ENCODE assay signal across 8 cellular contexts in the genomic region with DNA sequence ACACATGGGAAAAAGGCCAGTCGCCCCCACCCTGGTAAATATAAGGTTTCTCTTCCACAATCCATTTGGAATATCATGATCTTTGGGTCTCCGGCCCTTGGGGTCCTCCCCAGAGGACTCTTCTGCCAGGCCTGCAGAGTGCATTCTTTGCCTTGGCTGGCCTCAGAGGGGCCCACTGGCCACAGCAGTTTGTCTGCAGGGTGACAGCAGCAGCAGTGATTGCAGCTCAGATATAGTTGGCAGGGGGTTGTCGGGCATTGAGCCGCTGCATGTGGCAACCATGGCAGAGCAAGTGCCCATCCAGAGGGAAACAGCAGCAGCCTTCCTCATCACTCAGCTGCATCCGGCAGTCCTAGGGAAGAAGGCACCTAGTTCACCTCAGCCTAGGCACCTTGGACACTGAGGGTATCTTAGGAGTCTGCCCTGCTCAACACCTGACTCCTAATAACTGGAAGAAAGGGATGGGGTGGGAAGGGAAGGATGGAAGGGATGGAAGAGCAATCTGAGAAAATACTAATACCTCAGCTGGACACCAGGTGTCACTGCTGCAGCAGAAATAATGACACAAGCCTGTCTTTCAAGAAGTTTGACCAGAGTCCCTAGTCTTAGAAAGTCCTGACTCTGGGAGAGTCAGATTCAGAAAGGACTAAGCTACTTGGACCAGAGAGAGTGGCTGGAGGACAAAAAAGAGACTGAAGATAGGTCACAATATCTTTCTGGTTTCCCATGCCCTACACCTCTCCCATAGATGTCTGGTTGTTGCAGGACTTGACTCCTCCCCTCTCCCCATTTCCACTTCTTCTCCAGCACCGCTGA. TPM values are rescaled to one million over a fixed set of nuclear protein-coding genes. Genes with fewer than 3 reads are reported as not detected.
A peak's percentile ranks its signal among the peaks of the same experiment; 100 is the strongest.
DNase-seq lines count a peak whose midpoint lies in the region; ATAC-seq and TF ChIP-seq lines count a peak whose summit lies in the region.

No MANE protein-coding gene starts in this region.

- intact Hi-C loops in heart left ventricle (cut with DNase I): loop anchor here in 2 of 10 donors (1.0 to 10.0 kb wide), 2 partner anchors 10 to 419 kb away; no protein-coding TSS in a partner anchor

- TF ChIP-seq CTCF in GM10248 (IDR thresholded peaks at IDR 0.05; ENCODE audit: control extremely low read depth, extremely low read depth, low read depth, missing control alignments) (peak; percentile 80), heart left ventricle (IDR thresholded peaks at IDR 0.05) (peak; percentile 53 to 80 (median 66))

- ATAC-seq in heart left ventricle (peak; percentile 5 to 57 (median 42)), GM18870 (IDR thresholded peaks at IDR 0.05; ENCODE audit: unreplicated experiment) (no peak), GM21515 (IDR thresholded peaks at IDR 0.05; ENCODE audit: unreplicated experiment) (no peak)

- H3K9me3 ChIP-seq in heart left ventricle: no peaks in the 10 kb centered on the region

- DNase-seq in AML-193 (lab: John Stamatoyannopoulos, UW) (peak; percentile 33 to 49), GM10248 (ENCODE audit: extremely low spot score) (peak; percentile 63), NCI-H460 (ENCODE audit: extremely low read depth, low read depth) (peak; percentile 69), heart left ventricle (peak in 2 of 5 donors; percentile 37 to 43), renal cortical epithelial cell (ENCODE audit: low read depth) (peak; percentile 73)
- peak; percentile 40 for DNase-seq in activated naive CD4-positive, alpha-beta T cell treated with Interleukin-2 at 50 U/mL for 16 hours

- peak overlapping the region in 5 of 12 donors; percentile 5 to 55 (median 27) for H3K27ac ChIP-seq in heart left ventricle

- POLR2A ChIA-PET in GM10248 (lab: Yijun Ruan, JAX): no interaction called here

- peaks cover 0 to 18% (median 3%) of the 10 kb centered on the region in 9 donors for H3K36me3 ChIP-seq in heart left ventricle

- CTCF ChIA-PET in GM10248 (lab: Yijun Ruan, JAX): interaction anchor here (0.8 to 12.1 kb wide), 25 partner anchors 10 to 403 kb away, joined by 3 to 270 read pairs (median 5); a partner anchor contains a TSS

- no peak overlapping the region for H3K4me3 ChIP-seq in heart left ventricle

- H3K4me1 ChIP-seq in heart left ventricle: peaks cover 3 to 30% (median 20%) of the 10 kb centered on the region in 12 donors

- 78 to 83% (median 81%) methylated on average over 5 to 6 of the region's 6 CpGs for WGBS in heart left ventricle, 4 donors

- no peaks in the 10 kb centered on the region for H3K27me3 ChIP-seq in heart left ventricle

- no peak for TF ChIP-seq POLR2A in heart left ventricle (IDR thresholded peaks at IDR 0.05)

RNA-seq across cellular contexts. Expression of a gene that starts 8.9 kb away (rescaled TPM):
- 61.0 and 75.1 TPM in 2 replicates for total RNA-seq in NCI-H460 (2014; rRNA removed; shearing (Covaris generic))
- polyA plus RNA-seq in NCI-H460 (2014; cell fraction: nucleus; rRNA removed): 72.1 and 74.2 TPM in 2 replicates
- total RNA-seq in heart left ventricle: 10 to 100 TPM in 5 of 9 donors, 1 to 10 TPM in 4; 5.6 to 18.0 (median 13.0) TPM
- polyA plus RNA-seq in heart left ventricle: 1 to 10 TPM; 6.4 to 9.9 TPM
- total RNA-seq in renal cortical epithelial cell: 161 and 189 TPM in 2 replicates

RNA-seq across cellular contexts. Expression of a gene that starts 16.5 kb away (rescaled TPM):
- total RNA-seq in NCI-H460 (2014; rRNA removed; shearing (Covaris generic)): 77.6 and 81.7 TPM in 2 replicates
- polyA plus RNA-seq in NCI-H460 (2014; cell fraction: nucleus; rRNA removed): 121 and 135 TPM in 2 replicates
- 10 to 100 TPM; 14.0 to 42.1 (median 19.6) TPM for total RNA-seq in heart left ventricle
- polyA plus RNA-seq in heart left ventricle: 10 to 100 TPM; 13.0 to 21.7 TPM
- 17.2 and 36.8 TPM in 2 replicates for total RNA-seq in renal cortical epithelial cell

RNA-seq across cellular contexts. Expression of a gene that starts 36.5 kb away (rescaled TPM):
- 12.8 and 15.1 TPM in 2 replicates for total RNA-seq in NCI-H460 (2014; rRNA removed; shearing (Covaris generic))
- 11.6 and 16.5 TPM in 2 replicates for polyA plus RNA-seq in NCI-H460 (2014; cell fraction: nucleus; rRNA removed)
- total RNA-seq in heart left ventricle: 1 to 10 TPM; 3.8 to 7.6 (median 5.5) TPM
- 1 to 10 TPM; 3.4 to 4.0 TPM for polyA plus RNA-seq in heart left ventricle
- total RNA-seq in renal cortical epithelial cell: 6.3 and 16.2 TPM in 2 replicates

RNA-seq across cellular contexts. Expression of a gene that starts 44.2 kb away (rescaled TPM):
- 147 and 170 TPM in 2 replicates for total RNA-seq in NCI-H460 (2014; rRNA removed; shearing (Covaris generic))
- 119 and 179 TPM in 2 replicates for polyA plus RNA-seq in NCI-H460 (2014; cell fraction: nucleus; rRNA removed)
- total RNA-seq in heart left ventricle: 10 to 100 TPM; 37.2 to 60.2 (median 48.8) TPM
- polyA plus RNA-seq in heart left ventricle: 100 to 1,000 TPM in 1 of 2 donors, 10 to 100 TPM in 1; 10.4 to 101 TPM
- 74.3 and 78.0 TPM in 2 replicates for total RNA-seq in renal cortical epithelial cell

RNA-seq across cellular contexts. Expression of a gene that starts 54.5 kb away (rescaled TPM):
- total RNA-seq in NCI-H460 (2014; rRNA removed; shearing (Covaris generic)): 54.4 and 64.8 TPM in 2 replicates
- 93.9 and 125 TPM in 2 replicates for polyA plus RNA-seq in NCI-H460 (2014; cell fraction: nucleus; rRNA removed)
- 10 to 100 TPM; 35.4 to 45.0 (median 41.6) TPM for total RNA-seq in heart left ventricle
- 10 to 100 TPM; 14.8 to 52.7 TPM for polyA plus RNA-seq in heart left ventricle
- 127 and 148 TPM in 2 replicates for total RNA-seq in renal cortical epithelial cell

Comparison
In these comparisons a context has a peak if more than half of its experiments do, and no peak if none do; other contexts are left out.
1. ATAC-seq: peak in heart left ventricle (4 of 4); none in GM18870 (single experiment) and GM21515 (single experiment).